Comparison of ENCODE assay signal across 8 cellular contexts in genomic region chr12:110689601-110690430, GRCh38. TPM values are rescaled to one million over a fixed set of nuclear protein-coding genes. Genes with fewer than 3 reads are reported as not detected.
DNase-seq lines count a peak whose midpoint lies in the region; ATAC-seq and TF ChIP-seq lines count a peak whose summit lies in the region.

No MANE protein-coding gene starts in this region.

- DNase-seq in T-helper 2 cell (peak in 3 of 5 experiments; percentile 22 to 83 (median 56)), cardiac fibroblast (ENCODE audit: low read depth in 2 of 2) (peak in 1 of 2 donors; percentile 14), lung microvascular endothelial cell (ENCODE audit: low read depth in 2 of 2) (peak; percentile 31 to 41), epidermal melanocyte (ENCODE audit: insufficient read length, low spot score) (no peak), NCI-H510A (lab: John Stamatoyannopoulos, UW) (no peak)
- peak; percentile 38 for DNase-seq in stimulated activated naive CD4-positive, alpha-beta T cell treated with Interleukin-2 at 50 U/mL for 16 hours (lab: John Stamatoyannopoulos, UW)

- ATAC-seq in HG02763 (IDR thresholded peaks at IDR 0.05; ENCODE audit: unreplicated experiment): peak; percentile 36

- TF ChIP-seq CTCF in cardiac fibroblast (IDR thresholded peaks at IDR 0.05; ENCODE audit: low read depth, low read length): no peak

- peak overlapping the region; percentile 42 to 56 for H3K4me3 ChIP-seq in cardiac fibroblast (replicated peaks in 1 of 2; ENCODE audit: low read depth in 2 of 2, low read length in 2 of 2)

- TF ChIP-seq POLR2A in GM10847 (IDR thresholded peaks at IDR 0.05; ENCODE audit: extremely low read depth, insufficient read length): peak; percentile 24

RNA-seq across cellular contexts. Expression of gene HVCN1, which starts 0.9 kb away (rescaled TPM):
- 2.2 and 5.0 TPM in 2 replicates for total RNA-seq in lung microvascular endothelial cell

RNA-seq across cellular contexts. Expression of gene PPP1CC, which starts 52.9 kb away (rescaled TPM):
- total RNA-seq in lung microvascular endothelial cell: 62.9 and 85.9 TPM in 2 replicates

Comparison
In these comparisons a context has a peak if more than half of its experiments do, and no peak if none do; other contexts are left out.
1. DNase-seq: peak in T-helper 2 cell (3 of 5), lung microvascular endothelial cell (2 of 2) and stimulated activated naive CD4-positive, alpha-beta T cell treated with Interleukin-2 at 50 U/mL for 16 hours (single experiment); none in epidermal melanocyte (single experiment) and NCI-H510A (single experiment).